Comparison of ENCODE assay signal across 1 cellular context in genomic region chr9:37097294-37097693, GRCh38.
A peak's percentile ranks its signal among the peaks of the same experiment; 100 is the strongest.
TF ChIP-seq lines count a peak whose summit lies in the region.

No MANE protein-coding gene starts in this region.

TF ChIP-seq in HepG2, 621 proteins besides CTCF, POLR2A, EP300 and RAD21 (continued from another document and continues in another):
- TF ChIP-seq, protein P1, sequence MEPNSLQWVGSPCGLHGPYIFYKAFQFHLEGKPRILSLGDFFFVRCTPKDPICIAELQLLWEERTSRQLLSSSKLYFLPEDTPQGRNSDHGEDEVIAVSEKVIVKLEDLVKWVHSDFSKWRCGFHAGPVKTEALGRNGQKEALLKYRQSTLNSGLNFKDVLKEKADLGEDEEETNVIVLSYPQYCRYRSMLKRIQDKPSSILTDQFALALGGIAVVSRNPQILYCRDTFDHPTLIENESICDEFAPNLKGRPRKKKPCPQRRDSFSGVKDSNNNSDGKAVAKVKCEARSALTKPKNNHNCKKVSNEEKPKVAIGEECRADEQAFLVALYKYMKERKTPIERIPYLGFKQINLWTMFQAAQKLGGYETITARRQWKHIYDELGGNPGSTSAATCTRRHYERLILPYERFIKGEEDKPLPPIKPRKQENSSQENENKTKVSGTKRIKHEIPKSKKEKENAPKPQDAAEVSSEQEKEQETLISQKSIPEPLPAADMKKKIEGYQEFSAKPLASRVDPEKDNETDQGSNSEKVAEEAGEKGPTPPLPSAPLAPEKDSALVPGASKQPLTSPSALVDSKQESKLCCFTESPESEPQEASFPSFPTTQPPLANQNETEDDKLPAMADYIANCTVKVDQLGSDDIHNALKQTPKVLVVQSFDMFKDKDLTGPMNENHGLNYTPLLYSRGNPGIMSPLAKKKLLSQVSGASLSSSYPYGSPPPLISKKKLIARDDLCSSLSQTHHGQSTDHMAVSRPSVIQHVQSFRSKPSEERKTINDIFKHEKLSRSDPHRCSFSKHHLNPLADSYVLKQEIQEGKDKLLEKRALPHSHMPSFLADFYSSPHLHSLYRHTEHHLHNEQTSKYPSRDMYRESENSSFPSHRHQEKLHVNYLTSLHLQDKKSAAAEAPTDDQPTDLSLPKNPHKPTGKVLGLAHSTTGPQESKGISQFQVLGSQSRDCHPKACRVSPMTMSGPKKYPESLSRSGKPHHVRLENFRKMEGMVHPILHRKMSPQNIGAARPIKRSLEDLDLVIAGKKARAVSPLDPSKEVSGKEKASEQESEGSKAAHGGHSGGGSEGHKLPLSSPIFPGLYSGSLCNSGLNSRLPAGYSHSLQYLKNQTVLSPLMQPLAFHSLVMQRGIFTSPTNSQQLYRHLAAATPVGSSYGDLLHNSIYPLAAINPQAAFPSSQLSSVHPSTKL (CRISPR knock-in tag; IDR thresholded peaks at IDR 0.05): peak; percentile 59; the same call in 1 of the 2 replicates
- TF ChIP-seq, protein P2, sequence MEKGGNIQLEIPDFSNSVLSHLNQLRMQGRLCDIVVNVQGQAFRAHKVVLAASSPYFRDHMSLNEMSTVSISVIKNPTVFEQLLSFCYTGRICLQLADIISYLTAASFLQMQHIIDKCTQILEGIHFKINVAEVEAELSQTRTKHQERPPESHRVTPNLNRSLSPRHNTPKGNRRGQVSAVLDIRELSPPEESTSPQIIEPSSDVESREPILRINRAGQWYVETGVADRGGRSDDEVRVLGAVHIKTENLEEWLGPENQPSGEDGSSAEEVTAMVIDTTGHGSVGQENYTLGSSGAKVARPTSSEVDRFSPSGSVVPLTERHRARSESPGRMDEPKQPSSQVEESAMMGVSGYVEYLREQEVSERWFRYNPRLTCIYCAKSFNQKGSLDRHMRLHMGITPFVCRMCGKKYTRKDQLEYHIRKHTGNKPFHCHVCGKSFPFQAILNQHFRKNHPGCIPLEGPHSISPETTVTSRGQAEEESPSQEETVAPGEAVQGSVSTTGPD (CRISPR knock-in tag; IDR thresholded peaks at IDR 0.05): no peak
- no peak for TF ChIP-seq ZNF788 (CRISPR knock-in tag; IDR thresholded peaks at IDR 0.05; ENCODE audit: borderline replicate concordance)
- TF ChIP-seq, protein P3, sequence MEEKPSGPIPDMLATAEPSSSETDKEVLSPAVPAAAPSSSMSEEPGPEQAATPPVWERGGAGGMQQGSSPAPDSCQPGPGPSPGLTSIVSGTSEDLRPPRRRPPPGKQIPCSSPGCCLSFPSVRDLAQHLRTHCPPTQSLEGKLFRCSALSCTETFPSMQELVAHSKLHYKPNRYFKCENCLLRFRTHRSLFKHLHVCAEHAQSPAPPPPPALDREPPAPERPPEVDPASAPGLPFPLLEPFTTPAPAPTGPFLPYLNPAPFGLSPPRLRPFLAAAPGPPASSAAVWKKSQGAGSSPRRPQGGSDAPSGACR (CRISPR knock-in tag; IDR thresholded peaks at IDR 0.05): no peak
- TF ChIP-seq, protein P4, sequence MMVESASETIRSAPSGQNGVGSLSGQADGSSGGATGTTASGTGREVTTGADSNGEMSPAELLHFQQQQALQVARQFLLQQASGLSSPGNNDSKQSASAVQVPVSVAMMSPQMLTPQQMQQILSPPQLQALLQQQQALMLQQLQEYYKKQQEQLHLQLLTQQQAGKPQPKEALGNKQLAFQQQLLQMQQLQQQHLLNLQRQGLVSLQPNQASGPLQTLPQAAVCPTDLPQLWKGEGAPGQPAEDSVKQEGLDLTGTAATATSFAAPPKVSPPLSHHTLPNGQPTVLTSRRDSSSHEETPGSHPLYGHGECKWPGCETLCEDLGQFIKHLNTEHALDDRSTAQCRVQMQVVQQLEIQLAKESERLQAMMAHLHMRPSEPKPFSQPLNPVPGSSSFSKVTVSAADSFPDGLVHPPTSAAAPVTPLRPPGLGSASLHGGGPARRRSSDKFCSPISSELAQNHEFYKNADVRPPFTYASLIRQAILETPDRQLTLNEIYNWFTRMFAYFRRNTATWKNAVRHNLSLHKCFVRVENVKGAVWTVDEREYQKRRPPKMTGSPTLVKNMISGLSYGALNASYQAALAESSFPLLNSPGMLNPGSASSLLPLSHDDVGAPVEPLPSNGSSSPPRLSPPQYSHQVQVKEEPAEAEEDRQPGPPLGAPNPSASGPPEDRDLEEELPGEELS (CRISPR knock-in tag; IDR thresholded peaks at IDR 0.05): 0 out of 2 replicates have a peak, but pooled peaks have one; percentile 37
- no peak for TF ChIP-seq SRSF9 (IDR thresholded peaks at IDR 0.05; ENCODE audit: borderline replicate concordance, insufficient read depth, low read depth, low read length, poor library complexity, severe bottlenecking)
- no peak for TF ChIP-seq HOXA7 (CRISPR knock-in tag; IDR thresholded peaks at IDR 0.05)
- TF ChIP-seq TCF7L2 (IDR thresholded peaks at IDR 0.05; ENCODE audit: low read depth, low read length): 0 out of 2 replicates have a peak, but pooled peaks have one; percentile 17
- no peak for TF ChIP-seq CENPT (CRISPR knock-in tag; IDR thresholded peaks at IDR 0.05; ENCODE audit: low read depth)
- TF ChIP-seq ZSCAN20 (CRISPR knock-in tag; IDR thresholded peaks at IDR 0.05; ENCODE audit: borderline replicate concordance): no peak
- TF ChIP-seq KAT8 (CRISPR knock-in tag; IDR thresholded peaks at IDR 0.05): 0 out of 2 replicates have a peak, but pooled peaks have one; percentile 22
- TF ChIP-seq ZNF205 (CRISPR knock-in tag; IDR thresholded peaks at IDR 0.05): no peak
- no peak for TF ChIP-seq SIN3A (IDR thresholded peaks at IDR 0.05; ENCODE audit: borderline replicate concordance, low read depth, low read length)
- no peak for TF ChIP-seq BHLHE40 (IDR thresholded peaks at IDR 0.05; ENCODE audit: low read length)
- no peak for TF ChIP-seq ZNF674 (CRISPR knock-in tag; IDR thresholded peaks at IDR 0.05; ENCODE audit: low read depth)
- TF ChIP-seq HNF4G (IDR thresholded peaks at IDR 0.05; ENCODE audit: borderline replicate concordance, low read depth, low read length): no peak
- no peak for TF ChIP-seq HNF4G (CRISPR knock-in tag; IDR thresholded peaks at IDR 0.05; ENCODE audit: borderline replicate concordance, low read depth)
- TF ChIP-seq HOXA5 (CRISPR knock-in tag; IDR thresholded peaks at IDR 0.05): no peak
- no peak for TF ChIP-seq MBNL3 (CRISPR knock-in tag; conservative IDR thresholded peaks at IDR 0.05)
- TF ChIP-seq ZGPAT (CRISPR knock-in tag; IDR thresholded peaks at IDR 0.05): 0 out of 2 replicates have a peak, but pooled peaks have one; percentile 31
- no peak for TF ChIP-seq AGO2 (optimal IDR thresholded peaks at IDR 0.05; ENCODE audit: low read depth, low read length)
- TF ChIP-seq NFIB (CRISPR knock-in tag; IDR thresholded peaks at IDR 0.05; ENCODE audit: borderline replicate concordance): no peak
- no peak for TF ChIP-seq ZFP90 (CRISPR knock-in tag; IDR thresholded peaks at IDR 0.05; ENCODE audit: borderline replicate concordance)
- TF ChIP-seq FIP1L1 (IDR thresholded peaks at IDR 0.05; ENCODE audit: borderline replicate concordance, insufficient read depth, low read depth, low read length): no peak
- TF ChIP-seq HNRNPK (IDR thresholded peaks at IDR 0.05; ENCODE audit: low read depth, low read length, poor library complexity, severe bottlenecking): no peak
- TF ChIP-seq, protein P5, sequence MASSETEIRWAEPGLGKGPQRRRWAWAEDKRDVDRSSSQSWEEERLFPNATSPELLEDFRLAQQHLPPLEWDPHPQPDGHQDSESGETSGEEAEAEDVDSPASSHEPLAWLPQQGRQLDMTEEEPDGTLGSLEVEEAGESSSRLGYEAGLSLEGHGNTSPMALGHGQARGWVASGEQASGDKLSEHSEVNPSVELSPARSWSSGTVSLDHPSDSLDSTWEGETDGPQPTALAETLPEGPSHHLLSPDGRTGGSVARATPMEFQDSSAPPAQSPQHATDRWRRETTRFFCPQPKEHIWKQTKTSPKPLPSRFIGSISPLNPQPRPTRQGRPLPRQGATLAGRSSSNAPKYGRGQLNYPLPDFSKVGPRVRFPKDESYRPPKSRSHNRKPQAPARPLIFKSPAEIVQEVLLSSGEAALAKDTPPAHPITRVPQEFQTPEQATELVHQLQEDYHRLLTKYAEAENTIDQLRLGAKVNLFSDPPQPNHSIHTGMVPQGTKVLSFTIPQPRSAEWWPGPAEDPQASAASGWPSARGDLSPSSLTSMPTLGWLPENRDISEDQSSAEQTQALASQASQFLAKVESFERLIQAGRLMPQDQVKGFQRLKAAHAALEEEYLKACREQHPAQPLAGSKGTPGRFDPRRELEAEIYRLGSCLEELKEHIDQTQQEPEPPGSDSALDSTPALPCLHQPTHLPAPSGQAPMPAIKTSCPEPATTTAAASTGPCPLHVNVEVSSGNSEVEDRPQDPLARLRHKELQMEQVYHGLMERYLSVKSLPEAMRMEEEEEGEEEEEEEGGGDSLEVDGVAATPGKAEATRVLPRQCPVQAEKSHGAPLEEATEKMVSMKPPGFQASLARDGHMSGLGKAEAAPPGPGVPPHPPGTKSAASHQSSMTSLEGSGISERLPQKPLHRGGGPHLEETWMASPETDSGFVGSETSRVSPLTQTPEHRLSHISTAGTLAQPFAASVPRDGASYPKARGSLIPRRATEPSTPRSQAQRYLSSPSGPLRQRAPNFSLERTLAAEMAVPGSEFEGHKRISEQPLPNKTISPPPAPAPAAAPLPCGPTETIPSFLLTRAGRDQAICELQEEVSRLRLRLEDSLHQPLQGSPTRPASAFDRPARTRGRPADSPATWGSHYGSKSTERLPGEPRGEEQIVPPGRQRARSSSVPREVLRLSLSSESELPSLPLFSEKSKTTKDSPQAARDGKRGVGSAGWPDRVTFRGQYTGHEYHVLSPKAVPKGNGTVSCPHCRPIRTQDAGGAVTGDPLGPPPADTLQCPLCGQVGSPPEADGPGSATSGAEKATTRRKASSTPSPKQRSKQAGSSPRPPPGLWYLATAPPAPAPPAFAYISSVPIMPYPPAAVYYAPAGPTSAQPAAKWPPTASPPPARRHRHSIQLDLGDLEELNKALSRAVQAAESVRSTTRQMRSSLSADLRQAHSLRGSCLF (CRISPR knock-in tag; IDR thresholded peaks at IDR 0.05; ENCODE audit: borderline replicate concordance): no peak
- no peak for TF ChIP-seq RAD51 (IDR thresholded peaks at IDR 0.05; ENCODE audit: borderline replicate concordance)
- no peak for TF ChIP-seq KLF11 (CRISPR knock-in tag; IDR thresholded peaks at IDR 0.05)
- TF ChIP-seq MBD4 (IDR thresholded peaks at IDR 0.05; ENCODE audit: borderline replicate concordance, low read length): no peak
- TF ChIP-seq, protein P6, sequence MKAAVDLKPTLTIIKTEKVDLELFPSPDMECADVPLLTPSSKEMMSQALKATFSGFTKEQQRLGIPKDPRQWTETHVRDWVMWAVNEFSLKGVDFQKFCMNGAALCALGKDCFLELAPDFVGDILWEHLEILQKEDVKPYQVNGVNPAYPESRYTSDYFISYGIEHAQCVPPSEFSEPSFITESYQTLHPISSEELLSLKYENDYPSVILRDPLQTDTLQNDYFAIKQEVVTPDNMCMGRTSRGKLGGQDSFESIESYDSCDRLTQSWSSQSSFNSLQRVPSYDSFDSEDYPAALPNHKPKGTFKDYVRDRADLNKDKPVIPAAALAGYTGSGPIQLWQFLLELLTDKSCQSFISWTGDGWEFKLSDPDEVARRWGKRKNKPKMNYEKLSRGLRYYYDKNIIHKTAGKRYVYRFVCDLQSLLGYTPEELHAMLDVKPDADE (CRISPR knock-in tag; IDR thresholded peaks at IDR 0.05): no peak
- no peak for TF ChIP-seq YY1 (IDR thresholded peaks at IDR 0.05; ENCODE audit: insufficient read depth, insufficient replicate concordance, low read depth, low read length)
- TF ChIP-seq ZNF703 (CRISPR knock-in tag; IDR thresholded peaks at IDR 0.05; ENCODE audit: borderline replicate concordance): no peak
- no peak for TF ChIP-seq ZNF558 (CRISPR knock-in tag; IDR thresholded peaks at IDR 0.05; ENCODE audit: borderline replicate concordance)
- TF ChIP-seq PRDM4 (CRISPR knock-in tag; IDR thresholded peaks at IDR 0.05; ENCODE audit: borderline replicate concordance): no peak
- 0 out of 2 replicates have a peak, but pooled peaks have one; percentile 51 for TF ChIP-seq CBFB (CRISPR knock-in tag; IDR thresholded peaks at IDR 0.05)
